ENCODE assay signal across 25 cellular contexts in the genomic region with DNA sequence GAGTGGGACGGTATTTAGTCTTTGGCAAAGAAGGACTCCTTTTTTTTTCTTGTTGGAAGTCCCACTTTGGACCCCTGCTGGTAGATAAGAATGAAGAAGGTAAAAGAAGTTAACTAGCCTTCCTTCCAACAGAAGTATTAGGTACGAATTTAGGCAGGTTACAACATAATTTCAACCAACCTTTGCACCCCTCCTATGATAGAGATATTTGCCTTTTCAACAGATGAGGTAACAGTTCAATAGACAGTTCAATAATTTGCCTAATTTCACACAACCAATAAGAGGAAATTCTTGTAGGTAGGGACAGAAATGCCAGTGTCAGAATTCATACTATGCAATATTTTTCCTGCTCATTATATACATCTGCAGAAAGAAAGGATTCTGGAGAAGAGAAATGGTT.
"Had no signal": no experiment of that assay in that cellular context is flagged by ENCODE, and none has a peak within 500 bp of the region (broad histone marks: within the 10 kb centered on the region; RNA-seq: fewer than 3 reads in every experiment).

No MANE protein-coding gene starts in this region.

- ATAC-seq: left cardiac atrium; left lung; mucosa of descending colon; naive thymus-derived CD4-positive, alpha-beta T cell; natural killer cell treated with Interleukin-12 subunit alpha and Interleukin-12 subunit beta and Interleukin-15 and Interleukin-18, amount 100 ng/mL, for 72 hours; sciatic nerve; stimulated activated naive B cell treated with anti-CD40 and anti-IgM and Interleukin-4, amounts not matched to agents 10 μg/mL and 1 μg/mL and 100 μg/mL, for 72 hours; stimulated activated naive CD8-positive, alpha-beta T cell treated with anti-CD3 and anti-CD28 coated beads, Interleukin-15, Interleukin-2, amounts not matched to agents 100 U/mL and 50 U/mL, for 24 hours had no signal

- DNase-seq: kidney glomerular epithelial cell; left cardiac atrium; left lung; midbrain; mucosa of descending colon; naive thymus-derived CD4-positive, alpha-beta T cell; ovary; stimulated activated CD4-positive, alpha-beta T cell treated with anti-CD3 and anti-CD28 coated beads, Interleukin-12 subunit alpha, Interleukin-12 subunit beta, amount 100 ng/mL, for 4 hours; stimulated activated CD4-positive, alpha-beta T cell treated with anti-CD3 and anti-CD28 coated beads, Interleukin-15, amount 100 ng/mL, for 24 hours; stimulated activated CD4-positive, alpha-beta T cell treated with anti-CD3 and anti-CD28 coated beads, Interleukin-2, amount 100 ng/mL, for 24 hours; stimulated activated CD4-positive, alpha-beta T cell treated with anti-CD3 and anti-CD28 coated beads, Interleukin-4, amount 100 ng/mL, for 1 hour; stimulated activated naive B cell treated with anti-CD40 and anti-IgM and Interleukin-4, amounts not matched to agents 10 μg/mL and 1 μg/mL and 100 μg/mL, for 72 hours; stimulated activated naive CD8-positive, alpha-beta T cell treated with anti-CD3 and anti-CD28 coated beads, Interleukin-15, Interleukin-2, amounts not matched to agents 100 U/mL and 50 U/mL, for 24 hours; stomach; testis; thyroid gland; transverse colon; upper lobe of left lung had no signal

- H3K9me3 ChIP-seq: left lung, mucosa of descending colon, ovary, right atrium auricular region, stomach, testis, thyroid gland, transverse colon, upper lobe of left lung, vagina had no signal

- FAIRE-seq: keratinocyte had no signal

- H3K4me3 ChIP-seq: left lung, lung, mucosa of descending colon, ovary, right atrium auricular region, skin epidermis, stomach, testis, thyroid gland, transverse colon, upper lobe of left lung, vagina had no signal

- H3K4me1 ChIP-seq: left lung, stomach, testis, thyroid gland, transverse colon, upper lobe of left lung, vagina had no signal

- H3K27me3 ChIP-seq: left lung, ovary, right atrium auricular region, stomach, testis, thyroid gland, transverse colon, upper lobe of left lung, vagina had no signal

- H3K36me3 ChIP-seq: left lung, ovary, right atrium auricular region, stomach, thyroid gland, transverse colon, upper lobe of left lung, vagina had no signal

- H3K27ac ChIP-seq: left lung, ovary, right atrium auricular region, skin epidermis, stomach, testis, thyroid gland, transverse colon, upper lobe of left lung, vagina had no signal
